8 cellular contexts compared by ENCODE assay signal in genomic region chr20:46688151-46689081, GRCh38. TPM values are rescaled to one million over a fixed set of nuclear protein-coding genes. Genes with fewer than 3 reads are reported as not detected.
DNase-seq lines count a peak whose midpoint lies in the region; ATAC-seq and TF ChIP-seq lines count a peak whose summit lies in the region.

No MANE protein-coding gene starts in this region.

- H3K36me3 ChIP-seq in H7 (replicated peaks; ENCODE audit: control insufficient read depth, insufficient read depth, low read length): peaks cover 9% of the 10 kb centered on the region

- TF ChIP-seq CTCF in AG04450 (IDR thresholded peaks at IDR 0.05; ENCODE audit: low read depth, low read length) (no peak), GM13977 (IDR thresholded peaks at IDR 0.05; ENCODE audit: extremely low read depth, insufficient read depth, missing control alignments) (no peak)

- H3K27ac Mint-ChIP-seq in activated CD4-positive, alpha-beta memory T cell treated with anti-CD3 and anti-CD28 coated beads for 36 hours: peak overlapping the region; percentile 88

- H3K9me3 ChIP-seq in AG04450 (ENCODE audit: control insufficient read depth, insufficient read depth, low read length) (no peaks in the 10 kb centered on the region), right cardiac atrium (ENCODE audit: control insufficient read depth, low read length) (no peaks in the 10 kb centered on the region)

- H3K4me3 Mint-ChIP-seq in activated CD4-positive, alpha-beta memory T cell treated with anti-CD3 and anti-CD28 coated beads for 36 hours: peak overlapping the region; percentile 96

- in situ Hi-C loops in GM13977 (cut with MboI; ENCODE audit: low pct_unique_long_range_greater_than_20kb, low sequenced_read_pairs, unreplicated experiment): loop anchor here (10.0 kb wide), 1 partner anchor 164 kb away; no protein-coding TSS in a partner anchor

- 18% methylated on average over 20 of the region's 20 CpGs for WGBS in right cardiac atrium

- H3K27me3 Mint-ChIP-seq in activated CD4-positive, alpha-beta memory T cell treated with anti-CD3 and anti-CD28 coated beads for 36 hours: no peaks in the 10 kb centered on the region

- CTCF ChIA-PET in AG04450 (lab: Charles Lee): interaction anchor here (1.1 kb wide), 1 partner anchor 719 kb away, joined by 4 read pairs; no protein-coding TSS in a partner anchor
- CTCF ChIA-PET in activated CD4-positive, alpha-beta memory T cell treated with anti-CD3 and anti-CD28 coated beads for 36 hours (lab: Charles Lee): interaction anchor here (0.5 to 2.8 kb wide), 9 partner anchors 8 to 917 kb away, joined by 3 to 10 read pairs (median 3); no protein-coding TSS in a partner anchor

- H3K4me1 Mint-ChIP-seq in activated CD4-positive, alpha-beta memory T cell treated with anti-CD3 and anti-CD28 coated beads for 36 hours (ENCODE audit: low read depth): peaks cover 44% of the 10 kb centered on the region

- DNase-seq in AG04450 (ENCODE audit: low read depth, low spot score): no peak
- no peak for DNase-seq in H7
- DNase-seq in activated CD4-positive, alpha-beta memory T cell treated with anti-CD3 and anti-CD28 coated beads for 36 hours: no peak
- DNase-seq in right cardiac atrium: no peak
- DNase-seq in skeletal muscle cell (ENCODE audit: low read depth): no peak
- no peak for DNase-seq in GF-D8 (lab: John Stamatoyannopoulos, UW)
- DNase-seq in GM13977 (ENCODE audit: low spot score): no peak
- DNase-seq in SKM-1 treated with dmso at 0.1 percent for 144 hours (lab: John Stamatoyannopoulos, UW; ENCODE audit: unreplicated experiment): no peak

- ATAC-seq in right cardiac atrium: no peak

- peaks cover 19% of the 10 kb centered on the region for H3K36me3 Mint-ChIP-seq in activated CD4-positive, alpha-beta memory T cell treated with anti-CD3 and anti-CD28 coated beads for 36 hours

- intact Hi-C loops in activated CD4-positive, alpha-beta memory T cell treated with anti-CD3 and anti-CD28 coated beads for 36 hours (cut with micrococcal nuclease): loop anchor here (2.0 kb wide), 3 partner anchors 144 to 282 kb away; partner anchors contain the start of genes ELMO2 and ZNF334
- intact Hi-C loops in right cardiac atrium (cut with DNase I): loop anchor here in 1 of 4 donors (10.0 kb wide), 1 partner anchor 164 kb away; no protein-coding TSS in a partner anchor

- H3K4me1 ChIP-seq in right cardiac atrium (ENCODE audit: control insufficient read depth, insufficient read depth, low read length): peaks cover 2% of the 10 kb centered on the region

- H3K9me3 Mint-ChIP-seq in activated CD4-positive, alpha-beta memory T cell treated with anti-CD3 and anti-CD28 coated beads for 36 hours: no peaks in the 10 kb centered on the region

- POLR2A ChIA-PET in AG04450 (lab: Yijun Ruan, JAX): interaction anchor here (1.5 kb wide), 1 partner anchor 8 kb away, joined by 4 read pairs; no protein-coding TSS in a partner anchor
- POLR2A ChIA-PET in activated CD4-positive, alpha-beta memory T cell treated with anti-CD3 and anti-CD28 coated beads for 36 hours (lab: Charles Lee): interaction anchor here (1.0 to 2.1 kb wide), 3 partner anchors 138 to 282 kb away, joined by 3 to 7 read pairs (median 3); partner anchors contain the start of genes ELMO2 and OCSTAMP

- H3K27ac ChIP-seq in AG04450 (ENCODE audit: low read depth, low read length): peak overlapping the region; percentile 84
- H3K27ac ChIP-seq in right cardiac atrium (ENCODE audit: low read length): peak overlapping the region; percentile 85

- H3K27me3 ChIP-seq in AG04450 (ENCODE audit: control insufficient read depth, insufficient read depth, low read length): no peaks in the 10 kb centered on the region
- no peaks in the 10 kb centered on the region for H3K27me3 ChIP-seq in H7 (ENCODE audit: control insufficient read depth, insufficient read depth, low read length)
- H3K27me3 ChIP-seq in right cardiac atrium (ENCODE audit: control insufficient read depth, insufficient read depth): no peaks in the 10 kb centered on the region

- peak overlapping the region; percentile 82 for H3K4me3 ChIP-seq in AG04450 (ENCODE audit: low read depth, low read length)
- H3K4me3 ChIP-seq in H7 (ENCODE audit: insufficient read depth, low read depth, low read length): peak overlapping the region; percentile 94
- peak overlapping the region; percentile 90 for H3K4me3 ChIP-seq in right cardiac atrium (ENCODE audit: low read length)
- H3K4me3 ChIP-seq in skeletal muscle cell (ENCODE audit: low read depth, low read length): peak overlapping the region; percentile 86

RNA-seq across cellular contexts. Expression of gene TP53RK, which starts 0.8 kb away (rescaled TPM):
- polyA plus RNA-seq in AG04450 (2011; rRNA removed) (13.3 and 14.3 TPM in 2 replicates), right cardiac atrium (6.8 TPM)
- polyA minus RNA-seq in AG04450 (2011; rRNA and poly(A)+ RNA removed): 9.0 and 10.2 TPM in 2 replicates
- total RNA-seq in H7 (2014; rRNA removed; shearing (Covaris generic)): 19.2 and 20.0 TPM in 2 replicates
- 10 to 100 TPM; 12.1 to 12.3 TPM for total RNA-seq in activated CD4-positive, alpha-beta memory T cell treated with anti-CD3 and anti-CD28 coated beads for 36 hours
- total RNA-seq in right cardiac atrium: 1 to 10 TPM; 8.5 to 9.9 (median 9.3) TPM

RNA-seq across cellular contexts. Expression of gene SLC2A10, which starts 21.0 kb away (rescaled TPM):
- polyA plus RNA-seq in AG04450 (2011; rRNA removed) (35.5 and 36.9 TPM in 2 replicates), right cardiac atrium (4.6 TPM)
- 41.7 and 47.2 TPM in 2 replicates for polyA minus RNA-seq in AG04450 (2011; rRNA and poly(A)+ RNA removed)
- total RNA-seq in H7 (2014; rRNA removed; shearing (Covaris generic)): 7.4 and 9.5 TPM in 2 replicates
- not detected for total RNA-seq in activated CD4-positive, alpha-beta memory T cell treated with anti-CD3 and anti-CD28 coated beads for 36 hours
- 1 to 10 TPM; 6.7 to 8.5 (median 7.6) TPM for total RNA-seq in right cardiac atrium

RNA-seq across cellular contexts. Expression of gene SLC13A3, which starts 37.2 kb away (rescaled TPM):
- 2.4 and 3.8 TPM in 2 replicates for polyA plus RNA-seq in AG04450 (2011; rRNA removed)
- 4.2 and 6.9 TPM in 2 replicates for polyA minus RNA-seq in AG04450 (2011; rRNA and poly(A)+ RNA removed)
- total RNA-seq in H7 (2014; rRNA removed; shearing (Covaris generic)): 6.9 and 11.8 TPM in 2 replicates
- under 1 TPM in 1 of 2 experiments, not detected in 1; 0.10 TPM for total RNA-seq in activated CD4-positive, alpha-beta memory T cell treated with anti-CD3 and anti-CD28 coated beads for 36 hours
- total RNA-seq in right cardiac atrium: 1 to 10 TPM in 1 of 4 donors, under 1 TPM in 3; 0.35 to 1.5 (median 0.51) TPM
- 0.50 TPM for polyA plus RNA-seq in right cardiac atrium
